8 cellular contexts compared by ENCODE assay signal in genomic region chr19:16571689-16572331, GRCh38. TPM values are rescaled to one million over a fixed set of nuclear protein-coding genes. Genes with fewer than 3 reads are reported as not detected.
DNase-seq lines count a peak whose midpoint lies in the region; ATAC-seq, FAIRE-seq and TF ChIP-seq lines count a peak whose summit lies in the region.

No MANE protein-coding gene starts in this region.

- dilution Hi-C loops in endothelial cell of umbilical vein (cut with MboI; ENCODE audit: extremely low pct_ligation_motif_present, low sequenced_read_pairs), result no loop called here

- CTCF ChIA-PET in T-cell (lab: Charles Lee), result no interaction called here
- CTCF ChIA-PET in endothelial cell of umbilical vein (lab: Charles Lee), result interaction anchor here (2.4 kb wide), 1 partner anchor 13 kb away, joined by 7 read pairs; no protein-coding TSS in a partner anchor

- peak overlapping the region; percentile 54 to 73 (median 63) for H3K4me3 ChIP-seq in endothelial cell of umbilical vein (replicated peaks in 1 of 3; ENCODE audit: insufficient read depth in 1 of 3, low read depth in 1 of 3, low read length in 3 of 3)

- intact Hi-C loops in endothelial cell of umbilical vein (cut with micrococcal nuclease), result loop anchor here (1.0 kb wide), 2 partner anchors 30 to 56 kb away; partner anchors contain the start of genes CHERP and MED26

- H3K27me3 ChIP-seq in endothelial cell of umbilical vein (ENCODE audit: control insufficient read depth in 2 of 2, insufficient read depth in 2 of 2, low read length in 2 of 2), result no peaks in the 10 kb centered on the region

- BruUV-seq in endothelial cell of umbilical vein (replicated peaks; lab: Mats Ljungman, UMichigan), result no TSS peak

- DNase-seq in T-cell (peak in 13 of 34 experiments; percentile 9 to 39 (median 31)), endothelial cell of umbilical vein (ENCODE audit: low read depth, low spot score) (peak; percentile 46), cerebellar nuclear complex (lab: John Stamatoyannopoulos, UW) (no peak), D341Med (ENCODE audit: low spot score) (no peak)

- H3K9me3 Mint-ChIP-seq in T-cell (no peaks in the 10 kb centered on the region), nephron (no peaks in the 10 kb centered on the region)

- no peaks in the 10 kb centered on the region for H3K9me3 ChIP-seq in endothelial cell of umbilical vein (replicated peaks; ENCODE audit: control insufficient read depth, insufficient read depth, low read length)

- peak; percentile 24 for FAIRE-seq in endothelial cell of umbilical vein (lab: Jason Lieb, UNC)

- peak overlapping the region; percentile 64 for H3K9ac ChIP-seq in endothelial cell of umbilical vein (replicated peaks; ENCODE audit: extremely low read depth, insufficient read depth, low read length)

- H3K9me1 ChIP-seq in endothelial cell of umbilical vein (replicated peaks; ENCODE audit: control insufficient read depth, extremely low read depth, insufficient read depth, low read length), result no peaks in the 10 kb centered on the region

- H3K4me1 Mint-ChIP-seq in T-cell (peaks cover 57 to 72% (median 64%) of the 10 kb centered on the region in 3 donors), nephron (peaks cover 44% of the 10 kb centered on the region)

- H3K27ac ChIP-seq in 22Rv1 (peak overlapping the region; percentile 83), endothelial cell of umbilical vein (ENCODE audit: insufficient read depth, low read depth, low read length) (peak overlapping the region; percentile 73)

- H3K27me3 Mint-ChIP-seq in T-cell, result no peaks in the 10 kb centered on the region
- no peaks in the 10 kb centered on the region for H3K27me3 Mint-ChIP-seq in nephron (ENCODE audit: low read depth)

- no peak for TF ChIP-seq CTCF in 22Rv1 (IDR thresholded peaks at IDR 0.05)
- TF ChIP-seq CTCF in endothelial cell of umbilical vein (IDR thresholded peaks at IDR 0.05; ENCODE audit: extremely low read depth in 1 of 2, insufficient read depth in 1 of 2, low read depth in 1 of 2, low read length in 2 of 2), result no peak
- no peak for TF ChIP-seq CTCF in nephron (IDR thresholded peaks at IDR 0.05; ENCODE audit: unreplicated experiment in 3 of 3)

- peak overlapping the region; percentile 77 to 90 (median 80) for H3K4me3 Mint-ChIP-seq in T-cell
- peak overlapping the region; percentile 84 to 88 (median 85) for H3K4me3 Mint-ChIP-seq in nephron

- peaks cover 49% of the 10 kb centered on the region for H3K79me2 ChIP-seq in endothelial cell of umbilical vein (ENCODE audit: control insufficient read depth, insufficient read depth, low read length)

- ATAC-seq in GM18502 (IDR thresholded peaks at IDR 0.05; ENCODE audit: poor library complexity, unreplicated experiment) (peak; percentile 36), HG03039 (IDR thresholded peaks at IDR 0.05; ENCODE audit: unreplicated experiment) (peak; percentile 28), T-cell (replicated peaks in 1 of 4) (peak; percentile 40 to 55 (median 49))

- POLR2A ChIA-PET in T-cell (lab: Charles Lee) (interaction anchor here in 1 of 2 donors (0.6 kb wide), 1 partner anchor 29 kb away, joined by 3 read pairs; no protein-coding TSS in a partner anchor), endothelial cell of umbilical vein (lab: Charles Lee) (no interaction called here)

- H3K27ac Mint-ChIP-seq in T-cell (peak overlapping the region; percentile 46 to 52), nephron (peak overlapping the region in 2 of 3 experiments; percentile 65 to 80)

- peaks cover 4 to 15% of the 10 kb centered on the region in 2 experiments for H3K36me3 ChIP-seq in endothelial cell of umbilical vein (ENCODE audit: control insufficient read depth in 2 of 2, extremely low read depth in 1 of 2, insufficient read depth in 2 of 2, low read length in 2 of 2)

- TF ChIP-seq POLR2A in endothelial cell of umbilical vein (IDR thresholded peaks at IDR 0.05; ENCODE audit: low read depth, low read length), result no peak

- H2AFZ ChIP-seq in endothelial cell of umbilical vein (ENCODE audit: low read depth, low read length), result peak overlapping the region; percentile 48

- peaks cover 17% of the 10 kb centered on the region for H3K36me3 Mint-ChIP-seq in T-cell
- H3K36me3 Mint-ChIP-seq in nephron (ENCODE audit: low read depth), result peaks cover 29% of the 10 kb centered on the region

- no peaks in the 10 kb centered on the region for H4K20me1 ChIP-seq in endothelial cell of umbilical vein (replicated peaks; ENCODE audit: control insufficient read depth, extremely low read depth, insufficient read depth, low read length)

- H3K4me2 ChIP-seq in endothelial cell of umbilical vein (ENCODE audit: insufficient read depth, low read length), result peak overlapping the region; percentile 77

- H3K4me1 ChIP-seq in endothelial cell of umbilical vein (ENCODE audit: control insufficient read depth, extremely low read depth, insufficient read depth, low read length), result peaks cover 16% of the 10 kb centered on the region

TF ChIP-seq in endothelial cell of umbilical vein, 7 proteins besides CTCF, POLR2A, EP300 and RAD21:
- TF ChIP-seq FOS (IDR thresholded peaks at IDR 0.05; ENCODE audit: borderline replicate concordance, insufficient read depth, low read length) (no peak), MYC (IDR thresholded peaks at IDR 0.05; ENCODE audit: low read depth, low read length) (no peak), MAX (IDR thresholded peaks at IDR 0.05; ENCODE audit: insufficient read depth, insufficient read length) (no peak), GATA2 (IDR thresholded peaks at IDR 0.05; ENCODE audit: insufficient read depth, insufficient read length, low read depth, low read length) (no peak), EZH2 (IDR thresholded peaks at IDR 0.05; ENCODE audit: borderline replicate concordance, low read depth, low read length, severe bottlenecking) (no peak), POLR2AphosphoS5 (IDR thresholded peaks at IDR 0.05; ENCODE audit: insufficient read depth, low read depth, low read length) (no peak), JUN (IDR thresholded peaks at IDR 0.05; ENCODE audit: borderline replicate concordance, insufficient read depth, insufficient read length, low read depth) (no peak)

RNA-seq across cellular contexts. Expression of gene SLC35E1, which starts 0.4 kb away (rescaled TPM):
- total RNA-seq in T-cell, result 10 to 100 TPM; 32.7 to 67.5 (median 36.9) TPM
- 30.4 and 37.5 TPM in 2 replicates for total RNA-seq in endothelial cell of umbilical vein
- 36.0 and 50.1 TPM in 2 replicates for polyA plus RNA-seq in endothelial cell of umbilical vein
- polyA plus RNA-seq in endothelial cell of umbilical vein (2011; cell fraction: cytosol; rRNA removed), result 25.5 and 26.0 TPM in 2 replicates
- 30.9 and 37.6 TPM in 2 replicates for polyA plus RNA-seq in endothelial cell of umbilical vein (2011; cell fraction: nucleus; rRNA removed)
- 30.9 and 32.8 TPM in 2 replicates for polyA plus RNA-seq in endothelial cell of umbilical vein (2012)
- 74.9 and 97.2 TPM in 2 replicates for polyA minus RNA-seq in endothelial cell of umbilical vein
- 30.4 TPM for polyA minus RNA-seq in endothelial cell of umbilical vein (2011; cell fraction: cytosol; rRNA and poly(A)+ RNA removed)
- 30.7 and 38.7 TPM in 2 replicates for polyA minus RNA-seq in endothelial cell of umbilical vein (2011; cell fraction: nucleus; rRNA and poly(A)+ RNA removed)

RNA-seq across cellular contexts. Expression of gene CHERP, which starts 29.6 kb away (rescaled TPM):
- 10 to 100 TPM; 52.6 to 76.7 (median 70.3) TPM for total RNA-seq in T-cell
- 53.9 and 54.5 TPM in 2 replicates for total RNA-seq in endothelial cell of umbilical vein
- 8.9 and 10.6 TPM in 2 replicates for polyA plus RNA-seq in endothelial cell of umbilical vein
- polyA plus RNA-seq in endothelial cell of umbilical vein (2011; cell fraction: cytosol; rRNA removed), result 9.2 and 10.2 TPM in 2 replicates
- 33.7 and 36.8 TPM in 2 replicates for polyA plus RNA-seq in endothelial cell of umbilical vein (2011; cell fraction: nucleus; rRNA removed)
- polyA plus RNA-seq in endothelial cell of umbilical vein (2012), result 21.0 and 24.1 TPM in 2 replicates
- polyA minus RNA-seq in endothelial cell of umbilical vein, result 10.4 and 13.1 TPM in 2 replicates
- 21.3 TPM for polyA minus RNA-seq in endothelial cell of umbilical vein (2011; cell fraction: cytosol; rRNA and poly(A)+ RNA removed)
- polyA minus RNA-seq in endothelial cell of umbilical vein (2011; cell fraction: nucleus; rRNA and poly(A)+ RNA removed), result 23.6 and 33.1 TPM in 2 replicates

RNA-seq across cellular contexts. Expression of gene MED26, which starts 56.2 kb away (rescaled TPM):
- total RNA-seq in T-cell, result 10 to 100 TPM; 14.7 to 42.0 (median 21.1) TPM
- total RNA-seq in endothelial cell of umbilical vein, result 9.2 and 13.4 TPM in 2 replicates
- polyA plus RNA-seq in endothelial cell of umbilical vein, result 5.6 and 6.2 TPM in 2 replicates
- polyA plus RNA-seq in endothelial cell of umbilical vein (2011; cell fraction: cytosol; rRNA removed), result 4.1 and 5.0 TPM in 2 replicates
- polyA plus RNA-seq in endothelial cell of umbilical vein (2011; cell fraction: nucleus; rRNA removed), result 5.4 and 6.3 TPM in 2 replicates
- 3.9 and 5.4 TPM in 2 replicates for polyA plus RNA-seq in endothelial cell of umbilical vein (2012)
- 9.1 and 9.9 TPM in 2 replicates for polyA minus RNA-seq in endothelial cell of umbilical vein
- 12.6 TPM for polyA minus RNA-seq in endothelial cell of umbilical vein (2011; cell fraction: cytosol; rRNA and poly(A)+ RNA removed)
- 8.5 and 12.1 TPM in 2 replicates for polyA minus RNA-seq in endothelial cell of umbilical vein (2011; cell fraction: nucleus; rRNA and poly(A)+ RNA removed)
